22 cellular contexts compared by ENCODE assay signal in the genomic region with DNA sequence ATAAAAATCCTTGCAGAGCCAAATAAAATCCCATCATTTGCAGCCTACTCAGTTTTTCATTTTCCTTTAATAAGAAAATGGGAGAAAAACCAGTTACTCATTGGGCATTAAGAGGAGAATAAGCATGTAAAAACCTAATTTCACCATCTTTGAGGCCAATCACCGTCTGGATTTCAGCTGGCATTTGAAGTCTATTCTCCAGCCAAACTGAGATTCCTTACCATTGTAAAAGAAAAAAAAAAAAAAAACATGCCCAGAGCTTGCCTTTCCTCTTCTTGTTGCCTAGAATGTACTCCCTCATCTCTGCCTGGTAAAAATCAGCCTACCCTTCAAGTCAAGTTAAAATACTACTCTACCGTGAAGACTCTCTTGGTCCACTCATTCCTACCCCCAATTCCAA.
"Had no signal": no experiment of that assay in that cellular context is flagged by ENCODE, and none has a peak within 500 bp of the region (broad histone marks: within the 10 kb centered on the region; RNA-seq: fewer than 3 reads in every experiment).

No MANE protein-coding gene starts in this region.

- H3K9me3 ChIP-seq: heart right ventricle, pancreas, psoas muscle, stomach, suprapubic skin, tibial artery had no signal

- H3K36me3 Mint-ChIP-seq: activated naive CD8-positive, alpha-beta T cell treated with anti-CD3 and anti-CD28 coated beads, Interleukin-2, amount 10 ng/mL, durations not matched to agents 7 days and 5 days; naive B cell; stimulated activated naive B cell treated with anti-CD40 and anti-IgM and Interleukin-4, amounts not matched to agents 10 μg/mL and 1 μg/mL and 100 μg/mL, for 72 hours had no signal

- H3K4me1 Mint-ChIP-seq: activated naive CD8-positive, alpha-beta T cell treated with anti-CD3 and anti-CD28 coated beads, Interleukin-2, amount 10 ng/mL, durations not matched to agents 7 days and 5 days; naive B cell; stimulated activated naive B cell treated with anti-CD40 and anti-IgM and Interleukin-4, amounts not matched to agents 10 μg/mL and 1 μg/mL and 100 μg/mL, for 72 hours had no signal

- H3K27ac Mint-ChIP-seq: activated naive CD8-positive, alpha-beta T cell treated with anti-CD3 and anti-CD28 coated beads, Interleukin-2, amount 10 ng/mL, durations not matched to agents 7 days and 5 days; mesothelial cell of epicardium; naive B cell; stimulated activated naive B cell treated with anti-CD40 and anti-IgM and Interleukin-4, amounts not matched to agents 10 μg/mL and 1 μg/mL and 100 μg/mL, for 72 hours had no signal

- H3K4me3 Mint-ChIP-seq: activated naive CD8-positive, alpha-beta T cell treated with anti-CD3 and anti-CD28 coated beads, Interleukin-2, amount 10 ng/mL, durations not matched to agents 7 days and 5 days; mesothelial cell of epicardium; naive B cell; stimulated activated naive B cell treated with anti-CD40 and anti-IgM and Interleukin-4, amounts not matched to agents 10 μg/mL and 1 μg/mL and 100 μg/mL, for 72 hours had no signal

- H3K27ac ChIP-seq: foreskin keratinocyte, heart right ventricle, pancreas, psoas muscle, stomach, suprapubic skin, tibial artery, VCaP had no signal

- H3K36me3 ChIP-seq: heart right ventricle, pancreas, stomach, suprapubic skin, tibial artery had no signal

- H3K4me3 ChIP-seq: heart right ventricle, pancreas, psoas muscle, stomach, suprapubic skin, tibial artery had no signal

- H3K27me3 ChIP-seq: foreskin keratinocyte, heart right ventricle, pancreas, stomach, suprapubic skin, tibial artery had no signal

- H3K9me3 Mint-ChIP-seq: activated naive CD8-positive, alpha-beta T cell treated with anti-CD3 and anti-CD28 coated beads, Interleukin-2, amount 10 ng/mL, durations not matched to agents 7 days and 5 days; mesothelial cell of epicardium; naive B cell; stimulated activated naive B cell treated with anti-CD40 and anti-IgM and Interleukin-4, amounts not matched to agents 10 μg/mL and 1 μg/mL and 100 μg/mL, for 72 hours had no signal

- DNase-seq: activated CD4-positive, alpha-beta T cell treated with anti-CD3 and anti-CD28 coated beads for 48 hours; activated CD4-positive, alpha-beta T cell treated with anti-CD3 and anti-CD28 coated beads, Interleukin-2, amount 50 U/mL, for 48 hours; activated CD8-positive, alpha-beta memory T cell treated with anti-CD3 and anti-CD28 coated beads for 24 hours; activated effector memory CD4-positive, alpha-beta T cell treated with Interleukin-2 at 50 U/mL for 16 hours; activated naive CD4-positive, alpha-beta T cell treated with Interleukin-2 at 50 U/mL for 16 hours; activated naive CD8-positive, alpha-beta T cell treated with anti-CD3 and anti-CD28 coated beads, Interleukin-2, amount 10 ng/mL, durations not matched to agents 7 days and 5 days; amniotic stem cell; dermis blood vessel endothelial cell; effector CD4-positive, alpha-beta T cell; foreskin keratinocyte; heart right ventricle; naive B cell; pancreas; psoas muscle; stimulated activated CD4-positive, alpha-beta T cell treated with anti-CD3 and anti-CD28 coated beads, Interleukin-15, amount 100 ng/mL, for 24 hours; stimulated activated CD4-positive, alpha-beta T cell treated with anti-CD3 and anti-CD28 coated beads, Interleukin-2, amount 100 ng/mL, for 24 hours; stimulated activated naive B cell treated with anti-CD40 and anti-IgM and Interleukin-4, amounts not matched to agents 10 μg/mL and 1 μg/mL and 100 μg/mL, for 72 hours; stomach; tibial artery had no signal
